ENCODE assay signal across 21 cellular contexts in genomic region chr10:17256026-17256425, GRCh38. TPM values are rescaled to one million over a fixed set of nuclear protein-coding genes. Genes with fewer than 3 reads are reported as not detected.
DNase-seq lines count a peak whose midpoint lies in the region; ATAC-seq, FAIRE-seq and TF ChIP-seq lines count a peak whose summit lies in the region.
"Had no signal": no experiment of that assay in that cellular context is flagged by ENCODE, and none has a peak within 500 bp of the region (broad histone marks: within the 10 kb centered on the region; RNA-seq: fewer than 3 reads in every experiment).

No MANE protein-coding gene starts in this region.

- H2AFZ ChIP-seq in GM23248 (peak overlapping the region; percentile 17), SK-N-SH (ENCODE audit: low read depth) (no peak overlapping the region), K562 (ENCODE audit: low read depth, low read length) (no peak overlapping the region), neural cell (ENCODE audit: low read depth, low read length) (no peak overlapping the region)

- no peak overlapping the region for H3K27ac Mint-ChIP-seq in stimulated activated naive B cell treated with anti-CD40 and anti-IgM and Interleukin-4, amounts not matched to agents 10 μg/mL and 1 μg/mL and 100 μg/mL, for 72 hours

- DNase-seq in GM23248 (peak; percentile 46), SK-N-SH (no peak), K562 (ENCODE audit: extremely low read depth in 1 of 4, low spot score in 3 of 4) (no peak), NCI-H1092 treated with DMSO at 0.1 percent for 48 hours (lab: John Stamatoyannopoulos, UW) (no peak), SW 1271 (lab: John Stamatoyannopoulos, UW) (no peak), dermis blood vessel endothelial cell (no peak)
- DNase-seq in stimulated activated naive B cell treated with anti-CD40 and anti-IgM and Interleukin-4, amounts not matched to agents 10 μg/mL and 1 μg/mL and 100 μg/mL, for 72 hours, result no peak
- DNase-seq: Calu3, DMS79 treated with DMSO at 0.1 percent for 48 hours, GOT3, HCEC 1CT, KG1, MG63, NCI-H1092, NCI-H1436, NCI-H187 treated with DMSO at 0.1 percent for 48 hours, NCI-H446, NCI-H524 treated with DMSO at 0.1 percent for 48 hours, NCI-H774 had no signal

- intact Hi-C loops in K562 (cut with micrococcal nuclease), result loop anchor here (2.0 to 5.0 kb wide), 4 partner anchors 54 to 429 kb away; partner anchors contain the start of gene TRDMT1

- in situ Hi-C loops in GM23248 (cut with MboI), result loop anchor here (25.0 kb wide), 1 partner anchor 1369 kb away; no protein-coding TSS in a partner anchor
- in situ Hi-C loops in K562 (cut with MboI), result loop anchor here (5.0 to 10.0 kb wide), 2 partner anchors 409 to 1371 kb away; no protein-coding TSS in a partner anchor

- 37 to 48% methylated on average over 2 of the region's 2 CpGs for WGBS in GM23248 (ENCODE audit: low coverage in 1 of 2, low lambda C conversion rate in 2 of 2, missing lambda C conversion rate in 2 of 2), 2 experiments
- 76% methylated on average over 2 of the region's 2 CpGs for WGBS in SK-N-SH (ENCODE audit: low lambda C conversion rate)
- 23% methylated on average over 2 of the region's 2 CpGs for WGBS in K562 (ENCODE audit: insufficient coverage, low coverage, missing lambda C conversion rate)

- TF ChIP-seq RAD21 in SK-N-SH (IDR thresholded peaks at IDR 0.05; ENCODE audit: low read length), result no peak
- TF ChIP-seq RAD21 in K562 (CRISPR knock-in tag; conservative IDR thresholded peaks at IDR 0.05 in 1 of 2, IDR thresholded peaks at IDR 0.05 in 1 of 2), result no peak
- no peak for TF ChIP-seq RAD21 in neural cell (conservative IDR thresholded peaks at IDR 0.05)

- POLR2A ChIA-PET in SK-N-SH (lab: Yijun Ruan, JAX) (no interaction called here), K562 (lab: Yijun Ruan, JAX) (no interaction called here)

- H3K27me3 Mint-ChIP-seq in stimulated activated naive B cell treated with anti-CD40 and anti-IgM and Interleukin-4, amounts not matched to agents 10 μg/mL and 1 μg/mL and 100 μg/mL, for 72 hours, result peaks cover 0 to 4% of the 10 kb centered on the region in 2 donors

- H4K20me1 ChIP-seq in GM23248 (ENCODE audit: insufficient read depth) (no peaks in the 10 kb centered on the region), SK-N-SH (ENCODE audit: insufficient read depth) (no peaks in the 10 kb centered on the region), K562 (replicated peaks; ENCODE audit: control insufficient read depth, insufficient read depth, low read length) (no peaks in the 10 kb centered on the region), neural cell (ENCODE audit: insufficient read depth) (no peaks in the 10 kb centered on the region)

- H3K27me3 ChIP-seq in GM23248 (replicated peaks; ENCODE audit: insufficient read depth), result no peaks in the 10 kb centered on the region
- H3K27me3 ChIP-seq in SK-N-SH (ENCODE audit: insufficient read depth), result no peaks in the 10 kb centered on the region
- H3K27me3 ChIP-seq in K562 (ENCODE audit: control insufficient read depth in 2 of 2, insufficient read depth in 2 of 2, low read length in 2 of 2), result no peaks in the 10 kb centered on the region
- no peaks in the 10 kb centered on the region for H3K27me3 ChIP-seq in neural cell (ENCODE audit: insufficient read depth, low read depth, low read length)
- H3K27me3 ChIP-seq: MG63 had no signal

- peak in 1 of 2 experiments; percentile 12; a peak in 1 of 4 replicates for TF ChIP-seq EP300 in SK-N-SH (IDR thresholded peaks at IDR 0.05; ENCODE audit: borderline replicate concordance in 1 of 2, low read depth in 1 of 2, low read length in 1 of 2)
- TF ChIP-seq EP300 in K562 (IDR thresholded peaks at IDR 0.05; ENCODE audit: low read length), result no peak
- TF ChIP-seq EP300 in neural cell (conservative IDR thresholded peaks at IDR 0.05; ENCODE audit: poor library complexity, severe bottlenecking), result no peak

- H3K4me2 ChIP-seq in GM23248 (ENCODE audit: unreplicated experiment) (peak overlapping the region; percentile 77), SK-N-SH (no peak overlapping the region), K562 (ENCODE audit: insufficient read depth, low read length) (no peak overlapping the region), neural cell (ENCODE audit: low read length) (no peak overlapping the region)

- no peaks in the 10 kb centered on the region for H3K36me3 Mint-ChIP-seq in stimulated activated naive B cell treated with anti-CD40 and anti-IgM and Interleukin-4, amounts not matched to agents 10 μg/mL and 1 μg/mL and 100 μg/mL, for 72 hours

- no peak overlapping the region for H3K4me3 Mint-ChIP-seq in stimulated activated naive B cell treated with anti-CD40 and anti-IgM and Interleukin-4, amounts not matched to agents 10 μg/mL and 1 μg/mL and 100 μg/mL, for 72 hours

- no peak for TF ChIP-seq POLR2A in K562 (conservative IDR thresholded peaks at IDR 0.05)

- no peak for FAIRE-seq in K562 (lab: Jason Lieb, UNC)
- FAIRE-seq: GM18507 had no signal

- H3K4me3 ChIP-seq in GM23248, result no peak overlapping the region
- H3K4me3 ChIP-seq in SK-N-SH (ENCODE audit: low read depth in 2 of 2, low read length in 1 of 2), result no peak overlapping the region
- H3K4me3 ChIP-seq in K562, result no peak overlapping the region
- no peak overlapping the region for H3K4me3 ChIP-seq in neural cell (ENCODE audit: low read length)
- H3K4me3 ChIP-seq: MG63 had no signal

- H3K9me2 ChIP-seq in GM23248 (ENCODE audit: insufficient read depth) (no peaks in the 10 kb centered on the region), SK-N-SH (no peaks in the 10 kb centered on the region), neural cell (ENCODE audit: insufficient read depth, low read length) (no peaks in the 10 kb centered on the region)

- H3K79me2 ChIP-seq in GM23248 (ENCODE audit: insufficient read depth) (no peaks in the 10 kb centered on the region), SK-N-SH (ENCODE audit: insufficient read depth) (no peaks in the 10 kb centered on the region), K562 (ENCODE audit: control insufficient read depth, insufficient read depth, low read length) (no peaks in the 10 kb centered on the region), neural cell (replicated peaks; ENCODE audit: insufficient read depth, low read length) (no peaks in the 10 kb centered on the region)

- ATAC-seq in K562, result no peak
- ATAC-seq in stimulated activated naive B cell treated with anti-CD40 and anti-IgM and Interleukin-4, amounts not matched to agents 10 μg/mL and 1 μg/mL and 100 μg/mL, for 72 hours (replicated peaks), result no peak

- H3K27ac ChIP-seq in GM23248 (no peak overlapping the region), SK-N-SH (ENCODE audit: low read depth in 2 of 2, low read length in 1 of 2) (peak overlapping the region in 1 of 2 experiments; percentile 76; a peak in 2 of 4 replicates), K562 (ENCODE audit: extremely low read depth, low read depth, low read length) (no peak overlapping the region), neural cell (ENCODE audit: low read length) (peak overlapping the region; percentile 49)

- no peaks in the 10 kb centered on the region for H3F3A ChIP-seq in GM23248 (ENCODE audit: insufficient read depth)
- peaks cover 8% of the 10 kb centered on the region for H3F3A ChIP-seq in SK-N-SH (replicated peaks; ENCODE audit: insufficient read depth)
- no peaks in the 10 kb centered on the region for H3F3A ChIP-seq in neural cell (ENCODE audit: insufficient read depth, low read length, poor library complexity, severe bottlenecking)

- H3K9me3 Mint-ChIP-seq in stimulated activated naive B cell treated with anti-CD40 and anti-IgM and Interleukin-4, amounts not matched to agents 10 μg/mL and 1 μg/mL and 100 μg/mL, for 72 hours, result peaks cover 5 to 10% of the 10 kb centered on the region in 2 donors

- H3K4me1 ChIP-seq in GM23248 (ENCODE audit: insufficient read depth) (peaks cover 21% of the 10 kb centered on the region), SK-N-SH (ENCODE audit: control insufficient read depth in 1 of 2, insufficient read depth in 2 of 2, low read depth in 1 of 2, low read length in 1 of 2) (0 out of 4 replicates have a peak, but pooled peaks cover 0 to 8% of the 10 kb centered on the region in 2 experiments), K562 (replicated peaks in 1 of 2; ENCODE audit: control insufficient read depth in 2 of 2, insufficient read depth in 2 of 2, low read length in 2 of 2) (no peaks in the 10 kb centered on the region; a peak in 1 of 5 replicates)

- no peak for TF ChIP-seq CTCF in SK-N-SH (IDR thresholded peaks at IDR 0.05)
- no peak for TF ChIP-seq CTCF in K562 (IDR thresholded peaks at IDR 0.05 in 2 of 3, conservative IDR thresholded peaks at IDR 0.05 in 1 of 3; ENCODE audit: insufficient read depth in 2 of 3, low read depth in 1 of 3, low read length in 3 of 3)
- no peak for TF ChIP-seq CTCF in neural cell (IDR thresholded peaks at IDR 0.05; ENCODE audit: poor library complexity, severe bottlenecking)

- no peaks in the 10 kb centered on the region for H3K36me3 ChIP-seq in GM23248 (ENCODE audit: low read depth)
- no peaks in the 10 kb centered on the region for H3K36me3 ChIP-seq in SK-N-SH (replicated peaks in 1 of 2; ENCODE audit: control insufficient read depth in 1 of 2, insufficient read depth in 2 of 2, low read length in 1 of 2)
- no peaks in the 10 kb centered on the region for H3K36me3 ChIP-seq in K562 (ENCODE audit: control insufficient read depth, insufficient read depth, low read length)
- H3K36me3 ChIP-seq in neural cell (ENCODE audit: insufficient read depth, low read length), result no peaks in the 10 kb centered on the region
- H3K36me3 ChIP-seq: MG63 had no signal

- CTCF ChIA-PET in SK-N-SH (lab: Yijun Ruan, JAX) (interaction anchor here (0.7 to 5.5 kb wide), 13 partner anchors 12 to 432 kb away, joined by 3 to 34 read pairs (median 7); no protein-coding TSS in a partner anchor), K562 (lab: Yijun Ruan, JAX; ENCODE audit: low intra/inter-chr PET ratio) (interaction anchor here (0.6 to 3.9 kb wide), 3 partner anchors 8 to 412 kb away, joined by 5 to 36 read pairs (median 11); no protein-coding TSS in a partner anchor)

- H3K9me1 ChIP-seq in K562 (ENCODE audit: control insufficient read depth, insufficient read depth, low read length), result no peaks in the 10 kb centered on the region

- H3K9me3 ChIP-seq in GM23248 (ENCODE audit: low read depth), result no peaks in the 10 kb centered on the region
- H3K9me3 ChIP-seq in SK-N-SH, result no peaks in the 10 kb centered on the region
- no peaks in the 10 kb centered on the region; the same call in 1 of the 2 replicates for H3K9me3 ChIP-seq in K562 (replicated peaks; ENCODE audit: control insufficient read depth, insufficient read depth, low read depth, low read length)
- H3K9me3 ChIP-seq in neural cell (ENCODE audit: low read length), result no peaks in the 10 kb centered on the region
- H3K9me3 ChIP-seq: MG63 had no signal

- BruUV-seq in K562 (replicated peaks; lab: Mats Ljungman, UMichigan), result no TSS peak

- H3K9ac ChIP-seq in GM23248, result no peak overlapping the region
- no peak overlapping the region for H3K9ac ChIP-seq in SK-N-SH
- H3K9ac ChIP-seq in K562 (ENCODE audit: insufficient read depth in 1 of 2, low read depth in 2 of 2, low read length in 2 of 2), result no peak overlapping the region
- H3K9ac ChIP-seq in neural cell (ENCODE audit: low read length), result no peak overlapping the region

- H3K4me1 Mint-ChIP-seq in stimulated activated naive B cell treated with anti-CD40 and anti-IgM and Interleukin-4, amounts not matched to agents 10 μg/mL and 1 μg/mL and 100 μg/mL, for 72 hours, result peaks cover 0 to 5% of the 10 kb centered on the region in 2 donors

RNA-seq across cellular contexts. Expression of gene VIM, which starts 28.0 kb away (rescaled TPM):
- 10,031 and 10,466 TPM in 2 replicates for total RNA-seq in GM23248 (2014; rRNA removed; shearing (Covaris generic))
- polyA plus RNA-seq in GM23248 (2016; fragmentation: Nextera tagmentation; extraction: Ambion mirVana) (3,784 and 3,823 TPM in 2 replicates), SK-N-SH (2012; rRNA removed) (4,747 and 5,016 TPM in 2 replicates), K562 (2011; rRNA removed) (300 and 518 TPM in 2 replicates), K562 (2014; fragmentation: Illumina TruSeq; extraction: Trizol) (458 and 481 TPM in 2 replicates), K562 (2014; fragmentation: Nextera tagmentation; extraction: Ambion mirVana) (100 to 1,000 TPM in 1 of 2 experiments, 10 to 100 TPM in 1; 86.0 to 123 TPM), K562 (2014; rRNA removed) (275 and 383 TPM in 2 replicates), neural cell (152 and 170 TPM in 2 replicates)
- polyA plus RNA-seq in SK-N-SH (2012; cell fraction: cytosol; rRNA removed), result 4,035 and 4,614 TPM in 2 replicates
- polyA plus RNA-seq in SK-N-SH (2012; cell fraction: nucleus; rRNA removed), result 5,845 and 10,924 TPM in 2 replicates
- 119 and 160 TPM in 2 replicates for total RNA-seq in K562 (2011; cell fraction: chromatin; rRNA removed; ENCODE audit: low replicate concordance)
- 119 and 169 TPM in 2 replicates for total RNA-seq in K562 (2011; cell fraction: nucleolus; rRNA removed)
- 116 and 178 TPM in 2 replicates for total RNA-seq in K562 (2011; cell fraction: nucleoplasm; rRNA removed)
- total RNA-seq in K562 (2014; rRNA removed) (604 and 655 TPM in 2 replicates), K562 (2014; rRNA removed; fragmentation: Illumina TruSeq; extraction: Trizol) (264 and 301 TPM in 2 replicates), K562 (2015; rRNA removed; fragmentation: Illumina TruSeq; extraction: Trizol) (441 and 490 TPM in 2 replicates), K562 (2021) (571 and 621 TPM in 2 replicates), dermis blood vessel endothelial cell (4,841 and 6,960 TPM in 2 replicates)
- polyA plus RNA-seq in K562 (2011; cell fraction: cytosol; rRNA removed), result 296 and 577 TPM in 2 replicates
- polyA plus RNA-seq in K562 (2011; cell fraction: nucleus; rRNA removed), result 267 and 332 TPM in 2 replicates
- polyA plus RNA-seq in K562 (2012), result 869 and 1,478 TPM in 2 replicates
- polyA minus RNA-seq in K562 (2011; rRNA and poly(A)+ RNA removed), result 448 and 611 TPM in 2 replicates
- 361 and 458 TPM in 2 replicates for polyA minus RNA-seq in K562 (2011; cell fraction: cytosol; rRNA and poly(A)+ RNA removed)
- 168 and 199 TPM in 2 replicates for polyA minus RNA-seq in K562 (2011; cell fraction: nucleus; rRNA and poly(A)+ RNA removed)
- polyA minus RNA-seq in neural cell, result 155 and 162 TPM in 2 replicates

RNA-seq across cellular contexts. Expression of gene TRDMT1, which starts 54.6 kb away (rescaled TPM):
- total RNA-seq in GM23248 (2014; rRNA removed; shearing (Covaris generic)), result 4.4 and 13.0 TPM in 2 replicates
- 4.3 and 7.2 TPM in 2 replicates for polyA plus RNA-seq in GM23248 (2016; fragmentation: Nextera tagmentation; extraction: Ambion mirVana)
- polyA plus RNA-seq in SK-N-SH (2012; rRNA removed), result 3.1 and 4.1 TPM in 2 replicates
- 3.7 and 4.0 TPM in 2 replicates for polyA plus RNA-seq in SK-N-SH (2012; cell fraction: cytosol; rRNA removed)
- 3.6 and 8.0 TPM in 2 replicates for polyA plus RNA-seq in SK-N-SH (2012; cell fraction: nucleus; rRNA removed)
- total RNA-seq in K562 (2011; cell fraction: chromatin; rRNA removed; ENCODE audit: low replicate concordance), result 5.7 and 18.9 TPM in 2 replicates
- total RNA-seq in K562 (2011; cell fraction: nucleolus; rRNA removed), result 2.3 and 4.5 TPM in 2 replicates
- 10.6 and 14.4 TPM in 2 replicates for total RNA-seq in K562 (2011; cell fraction: nucleoplasm; rRNA removed)
- 5.6 and 6.9 TPM in 2 replicates for total RNA-seq in K562 (2014; rRNA removed)
- 10.5 and 10.7 TPM in 2 replicates for total RNA-seq in K562 (2014; rRNA removed; fragmentation: Illumina TruSeq; extraction: Trizol)
- 5.6 and 7.0 TPM in 2 replicates for total RNA-seq in K562 (2015; rRNA removed; fragmentation: Illumina TruSeq; extraction: Trizol)
- 9.1 and 10.2 TPM in 2 replicates for total RNA-seq in K562 (2021)
- polyA plus RNA-seq in K562 (2011; rRNA removed), result 6.9 and 12.6 TPM in 2 replicates
- polyA plus RNA-seq in K562 (2011; cell fraction: cytosol; rRNA removed), result 1.8 and 2.4 TPM in 2 replicates
- 5.4 and 6.7 TPM in 2 replicates for polyA plus RNA-seq in K562 (2011; cell fraction: nucleus; rRNA removed)
- polyA plus RNA-seq in K562 (2012), result 4.1 and 6.4 TPM in 2 replicates
- 6.5 and 9.6 TPM in 2 replicates for polyA plus RNA-seq in K562 (2014; fragmentation: Illumina TruSeq; extraction: Trizol)
- 1 to 10 TPM; 8.7 to 9.3 TPM for polyA plus RNA-seq in K562 (2014; fragmentation: Nextera tagmentation; extraction: Ambion mirVana)
- polyA plus RNA-seq in K562 (2014; rRNA removed), result 5.4 and 6.2 TPM in 2 replicates
- 10.9 and 12.3 TPM in 2 replicates for polyA minus RNA-seq in K562 (2011; rRNA and poly(A)+ RNA removed)
- 4.1 and 7.2 TPM in 2 replicates for polyA minus RNA-seq in K562 (2011; cell fraction: cytosol; rRNA and poly(A)+ RNA removed)
- polyA minus RNA-seq in K562 (2011; cell fraction: nucleus; rRNA and poly(A)+ RNA removed), result 7.5 and 12.0 TPM in 2 replicates
- polyA plus RNA-seq in neural cell, result 21.7 and 25.4 TPM in 2 replicates
- 61.8 and 77.3 TPM in 2 replicates for polyA minus RNA-seq in neural cell
- 4.6 and 7.5 TPM in 2 replicates for total RNA-seq in dermis blood vessel endothelial cell
